ENCODE assay signal across 1 cellular context in the genomic region with DNA sequence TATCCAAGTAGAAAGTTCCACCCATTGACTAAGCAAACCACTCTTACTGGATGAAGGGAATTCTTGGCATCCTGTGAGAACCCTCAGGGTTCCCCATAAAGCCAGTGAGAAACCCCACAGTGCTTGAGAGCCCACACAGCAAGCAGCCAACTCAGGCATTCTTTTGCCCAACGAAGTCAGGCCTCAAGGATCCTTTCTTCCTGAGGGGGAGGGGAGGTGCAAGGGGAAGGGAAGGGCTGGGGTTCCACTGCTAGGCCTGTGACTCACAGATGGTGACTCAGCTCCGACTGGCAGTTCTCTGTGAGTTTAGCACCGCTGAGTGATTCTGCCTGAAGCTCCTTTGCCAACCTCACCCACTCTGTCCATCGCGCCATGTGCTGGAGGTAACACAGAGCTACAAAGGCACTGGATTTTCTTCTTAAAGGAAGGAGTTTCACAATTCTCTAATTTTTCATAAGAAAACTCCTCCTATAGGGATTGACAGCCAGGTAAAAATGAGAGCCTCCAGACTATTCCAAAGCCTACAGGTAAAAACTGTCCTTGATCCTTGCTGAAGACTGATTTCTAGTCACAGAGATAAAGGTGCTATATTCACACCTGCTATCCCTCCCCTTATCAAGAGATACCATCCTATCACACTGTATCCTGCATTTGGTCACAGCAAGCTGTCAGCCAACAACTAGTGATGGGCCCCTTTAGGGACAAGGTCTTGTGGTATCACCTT.
TF ChIP-seq lines count a peak whose summit lies in the region.

No MANE protein-coding gene starts in this region.

TF ChIP-seq in HepG2, 621 proteins besides CTCF, POLR2A, EP300 and RAD21 (continued from another document and continues in another):
- TF ChIP-seq, protein P1, sequence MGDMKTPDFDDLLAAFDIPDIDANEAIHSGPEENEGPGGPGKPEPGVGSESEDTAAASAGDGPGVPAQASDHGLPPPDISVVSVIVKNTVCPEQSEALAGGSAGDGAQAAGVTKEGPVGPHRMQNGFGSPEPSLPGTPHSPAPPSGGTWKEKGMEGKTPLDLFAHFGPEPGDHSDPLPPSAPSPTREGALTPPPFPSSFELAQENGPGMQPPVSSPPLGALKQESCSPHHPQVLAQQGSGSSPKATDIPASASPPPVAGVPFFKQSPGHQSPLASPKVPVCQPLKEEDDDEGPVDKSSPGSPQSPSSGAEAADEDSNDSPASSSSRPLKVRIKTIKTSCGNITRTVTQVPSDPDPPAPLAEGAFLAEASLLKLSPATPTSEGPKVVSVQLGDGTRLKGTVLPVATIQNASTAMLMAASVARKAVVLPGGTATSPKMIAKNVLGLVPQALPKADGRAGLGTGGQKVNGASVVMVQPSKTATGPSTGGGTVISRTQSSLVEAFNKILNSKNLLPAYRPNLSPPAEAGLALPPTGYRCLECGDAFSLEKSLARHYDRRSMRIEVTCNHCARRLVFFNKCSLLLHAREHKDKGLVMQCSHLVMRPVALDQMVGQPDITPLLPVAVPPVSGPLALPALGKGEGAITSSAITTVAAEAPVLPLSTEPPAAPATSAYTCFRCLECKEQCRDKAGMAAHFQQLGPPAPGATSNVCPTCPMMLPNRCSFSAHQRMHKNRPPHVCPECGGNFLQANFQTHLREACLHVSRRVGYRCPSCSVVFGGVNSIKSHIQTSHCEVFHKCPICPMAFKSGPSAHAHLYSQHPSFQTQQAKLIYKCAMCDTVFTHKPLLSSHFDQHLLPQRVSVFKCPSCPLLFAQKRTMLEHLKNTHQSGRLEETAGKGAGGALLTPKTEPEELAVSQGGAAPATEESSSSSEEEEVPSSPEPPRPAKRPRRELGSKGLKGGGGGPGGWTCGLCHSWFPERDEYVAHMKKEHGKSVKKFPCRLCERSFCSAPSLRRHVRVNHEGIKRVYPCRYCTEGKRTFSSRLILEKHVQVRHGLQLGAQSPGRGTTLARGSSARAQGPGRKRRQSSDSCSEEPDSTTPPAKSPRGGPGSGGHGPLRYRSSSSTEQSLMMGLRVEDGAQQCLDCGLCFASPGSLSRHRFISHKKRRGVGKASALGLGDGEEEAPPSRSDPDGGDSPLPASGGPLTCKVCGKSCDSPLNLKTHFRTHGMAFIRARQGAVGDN (CRISPR knock-in tag; IDR thresholded peaks at IDR 0.05), result peak; percentile 21; the same call in 1 of the 2 replicates
- TF ChIP-seq SIX1 (CRISPR knock-in tag; IDR thresholded peaks at IDR 0.05; ENCODE audit: borderline replicate concordance), result no peak
- TF ChIP-seq, protein P2, sequence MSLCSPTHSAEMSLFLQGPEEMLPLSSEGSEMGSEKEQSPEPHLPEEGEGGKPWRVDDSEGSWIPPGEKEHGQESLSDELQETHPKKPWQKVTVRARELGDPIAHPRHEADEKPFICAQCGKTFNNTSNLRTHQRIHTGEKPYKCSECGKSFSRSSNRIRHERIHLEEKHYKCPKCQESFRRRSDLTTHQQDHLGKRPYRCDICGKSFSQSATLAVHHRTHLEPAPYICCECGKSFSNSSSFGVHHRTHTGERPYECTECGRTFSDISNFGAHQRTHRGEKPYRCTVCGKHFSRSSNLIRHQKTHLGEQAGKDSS (CRISPR knock-in tag; IDR thresholded peaks at IDR 0.05; ENCODE audit: borderline replicate concordance, low read depth), result no peak
- no peak for TF ChIP-seq HNRNPK (IDR thresholded peaks at IDR 0.05; ENCODE audit: low read depth, low read length, poor library complexity, severe bottlenecking)
- TF ChIP-seq, protein P3, sequence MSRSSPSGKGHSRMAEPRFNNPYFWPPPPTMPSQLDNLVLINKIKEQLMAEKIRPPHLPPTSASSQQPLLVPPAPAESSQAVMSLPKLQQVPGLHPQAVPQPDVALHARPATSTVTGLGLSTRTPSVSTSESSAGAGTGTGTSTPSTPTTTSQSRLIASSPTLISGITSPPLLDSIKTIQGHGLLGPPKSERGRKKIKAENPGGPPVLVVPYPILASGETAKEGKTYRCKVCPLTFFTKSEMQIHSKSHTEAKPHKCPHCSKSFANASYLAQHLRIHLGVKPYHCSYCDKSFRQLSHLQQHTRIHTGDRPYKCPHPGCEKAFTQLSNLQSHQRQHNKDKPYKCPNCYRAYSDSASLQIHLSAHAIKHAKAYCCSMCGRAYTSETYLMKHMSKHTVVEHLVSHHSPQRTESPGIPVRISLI (CRISPR knock-in tag; IDR thresholded peaks at IDR 0.05; ENCODE audit: borderline replicate concordance), result no peak
- TF ChIP-seq ZNF232 (CRISPR knock-in tag; IDR thresholded peaks at IDR 0.05; ENCODE audit: borderline replicate concordance), result no peak
- TF ChIP-seq ZNF337 (CRISPR knock-in tag; IDR thresholded peaks at IDR 0.05; ENCODE audit: borderline replicate concordance, low read depth), result no peak
- TF ChIP-seq, protein P4, sequence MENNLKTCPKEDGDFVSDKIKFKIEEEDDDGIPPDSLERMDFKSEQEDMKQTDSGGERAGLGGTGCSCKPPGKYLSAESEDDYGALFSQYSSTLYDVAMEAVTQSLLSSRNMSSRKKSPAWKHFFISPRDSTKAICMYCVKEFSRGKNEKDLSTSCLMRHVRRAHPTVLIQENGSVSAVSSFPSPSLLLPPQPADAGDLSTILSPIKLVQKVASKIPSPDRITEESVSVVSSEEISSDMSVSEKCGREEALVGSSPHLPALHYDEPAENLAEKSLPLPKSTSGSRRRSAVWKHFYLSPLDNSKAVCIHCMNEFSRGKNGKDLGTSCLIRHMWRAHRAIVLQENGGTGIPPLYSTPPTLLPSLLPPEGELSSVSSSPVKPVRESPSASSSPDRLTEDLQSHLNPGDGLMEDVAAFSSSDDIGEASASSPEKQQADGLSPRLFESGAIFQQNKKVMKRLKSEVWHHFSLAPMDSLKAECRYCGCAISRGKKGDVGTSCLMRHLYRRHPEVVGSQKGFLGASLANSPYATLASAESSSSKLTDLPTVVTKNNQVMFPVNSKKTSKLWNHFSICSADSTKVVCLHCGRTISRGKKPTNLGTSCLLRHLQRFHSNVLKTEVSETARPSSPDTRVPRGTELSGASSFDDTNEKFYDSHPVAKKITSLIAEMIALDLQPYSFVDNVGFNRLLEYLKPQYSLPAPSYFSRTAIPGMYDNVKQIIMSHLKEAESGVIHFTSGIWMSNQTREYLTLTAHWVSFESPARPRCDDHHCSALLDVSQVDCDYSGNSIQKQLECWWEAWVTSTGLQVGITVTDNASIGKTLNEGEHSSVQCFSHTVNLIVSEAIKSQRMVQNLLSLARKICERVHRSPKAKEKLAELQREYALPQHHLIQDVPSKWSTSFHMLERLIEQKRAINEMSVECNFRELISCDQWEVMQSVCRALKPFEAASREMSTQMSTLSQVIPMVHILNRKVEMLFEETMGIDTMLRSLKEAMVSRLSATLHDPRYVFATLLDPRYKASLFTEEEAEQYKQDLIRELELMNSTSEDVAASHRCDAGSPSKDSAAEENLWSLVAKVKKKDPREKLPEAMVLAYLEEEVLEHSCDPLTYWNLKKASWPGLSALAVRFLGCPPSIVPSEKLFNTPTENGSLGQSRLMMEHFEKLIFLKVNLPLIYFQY (CRISPR knock-in tag; IDR thresholded peaks at IDR 0.05; ENCODE audit: borderline replicate concordance), result no peak
- no peak for TF ChIP-seq ZNF431 (CRISPR knock-in tag; IDR thresholded peaks at IDR 0.05; ENCODE audit: borderline replicate concordance, low read depth)
- TF ChIP-seq, protein P5, sequence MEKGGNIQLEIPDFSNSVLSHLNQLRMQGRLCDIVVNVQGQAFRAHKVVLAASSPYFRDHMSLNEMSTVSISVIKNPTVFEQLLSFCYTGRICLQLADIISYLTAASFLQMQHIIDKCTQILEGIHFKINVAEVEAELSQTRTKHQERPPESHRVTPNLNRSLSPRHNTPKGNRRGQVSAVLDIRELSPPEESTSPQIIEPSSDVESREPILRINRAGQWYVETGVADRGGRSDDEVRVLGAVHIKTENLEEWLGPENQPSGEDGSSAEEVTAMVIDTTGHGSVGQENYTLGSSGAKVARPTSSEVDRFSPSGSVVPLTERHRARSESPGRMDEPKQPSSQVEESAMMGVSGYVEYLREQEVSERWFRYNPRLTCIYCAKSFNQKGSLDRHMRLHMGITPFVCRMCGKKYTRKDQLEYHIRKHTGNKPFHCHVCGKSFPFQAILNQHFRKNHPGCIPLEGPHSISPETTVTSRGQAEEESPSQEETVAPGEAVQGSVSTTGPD (CRISPR knock-in tag; IDR thresholded peaks at IDR 0.05), result no peak
- TF ChIP-seq CREB1 (IDR thresholded peaks at IDR 0.05), result no peak
- no peak; the same call in 1 of the 2 replicates for TF ChIP-seq CREB1 (CRISPR knock-in tag; IDR thresholded peaks at IDR 0.05)
- no peak for TF ChIP-seq ZNF543 (CRISPR knock-in tag; IDR thresholded peaks at IDR 0.05)
- TF ChIP-seq ZNF792 (CRISPR knock-in tag; IDR thresholded peaks at IDR 0.05), result no peak
- TF ChIP-seq NKX3-1 (CRISPR knock-in tag; IDR thresholded peaks at IDR 0.05), result no peak
- TF ChIP-seq, protein P6, sequence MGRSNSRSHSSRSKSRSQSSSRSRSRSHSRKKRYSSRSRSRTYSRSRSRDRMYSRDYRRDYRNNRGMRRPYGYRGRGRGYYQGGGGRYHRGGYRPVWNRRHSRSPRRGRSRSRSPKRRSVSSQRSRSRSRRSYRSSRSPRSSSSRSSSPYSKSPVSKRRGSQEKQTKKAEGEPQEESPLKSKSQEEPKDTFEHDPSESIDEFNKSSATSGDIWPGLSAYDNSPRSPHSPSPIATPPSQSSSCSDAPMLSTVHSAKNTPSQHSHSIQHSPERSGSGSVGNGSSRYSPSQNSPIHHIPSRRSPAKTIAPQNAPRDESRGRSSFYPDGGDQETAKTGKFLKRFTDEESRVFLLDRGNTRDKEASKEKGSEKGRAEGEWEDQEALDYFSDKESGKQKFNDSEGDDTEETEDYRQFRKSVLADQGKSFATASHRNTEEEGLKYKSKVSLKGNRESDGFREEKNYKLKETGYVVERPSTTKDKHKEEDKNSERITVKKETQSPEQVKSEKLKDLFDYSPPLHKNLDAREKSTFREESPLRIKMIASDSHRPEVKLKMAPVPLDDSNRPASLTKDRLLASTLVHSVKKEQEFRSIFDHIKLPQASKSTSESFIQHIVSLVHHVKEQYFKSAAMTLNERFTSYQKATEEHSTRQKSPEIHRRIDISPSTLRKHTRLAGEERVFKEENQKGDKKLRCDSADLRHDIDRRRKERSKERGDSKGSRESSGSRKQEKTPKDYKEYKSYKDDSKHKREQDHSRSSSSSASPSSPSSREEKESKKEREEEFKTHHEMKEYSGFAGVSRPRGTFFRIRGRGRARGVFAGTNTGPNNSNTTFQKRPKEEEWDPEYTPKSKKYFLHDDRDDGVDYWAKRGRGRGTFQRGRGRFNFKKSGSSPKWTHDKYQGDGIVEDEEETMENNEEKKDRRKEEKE (IDR thresholded peaks at IDR 0.05), result no peak
- TF ChIP-seq FLYWCH1 (CRISPR knock-in tag; IDR thresholded peaks at IDR 0.05), result no peak
- no peak for TF ChIP-seq JARID2 (CRISPR knock-in tag; IDR thresholded peaks at IDR 0.05; ENCODE audit: insufficient replicate concordance)
- TF ChIP-seq, protein P7, sequence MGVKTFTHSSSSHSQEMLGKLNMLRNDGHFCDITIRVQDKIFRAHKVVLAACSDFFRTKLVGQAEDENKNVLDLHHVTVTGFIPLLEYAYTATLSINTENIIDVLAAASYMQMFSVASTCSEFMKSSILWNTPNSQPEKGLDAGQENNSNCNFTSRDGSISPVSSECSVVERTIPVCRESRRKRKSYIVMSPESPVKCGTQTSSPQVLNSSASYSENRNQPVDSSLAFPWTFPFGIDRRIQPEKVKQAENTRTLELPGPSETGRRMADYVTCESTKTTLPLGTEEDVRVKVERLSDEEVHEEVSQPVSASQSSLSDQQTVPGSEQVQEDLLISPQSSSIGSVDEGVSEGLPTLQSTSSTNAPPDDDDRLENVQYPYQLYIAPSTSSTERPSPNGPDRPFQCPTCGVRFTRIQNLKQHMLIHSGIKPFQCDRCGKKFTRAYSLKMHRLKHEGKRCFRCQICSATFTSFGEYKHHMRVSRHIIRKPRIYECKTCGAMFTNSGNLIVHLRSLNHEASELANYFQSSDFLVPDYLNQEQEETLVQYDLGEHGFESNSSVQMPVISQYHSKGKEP (CRISPR knock-in tag; IDR thresholded peaks at IDR 0.05), result no peak
- no peak for TF ChIP-seq AGO2 (optimal IDR thresholded peaks at IDR 0.05; ENCODE audit: low read depth, low read length)
- TF ChIP-seq ZNF550 (CRISPR knock-in tag; IDR thresholded peaks at IDR 0.05; ENCODE audit: borderline replicate concordance), result no peak
- TF ChIP-seq ZNF432 (CRISPR knock-in tag; IDR thresholded peaks at IDR 0.05; ENCODE audit: borderline replicate concordance), result no peak
- TF ChIP-seq, protein P8, sequence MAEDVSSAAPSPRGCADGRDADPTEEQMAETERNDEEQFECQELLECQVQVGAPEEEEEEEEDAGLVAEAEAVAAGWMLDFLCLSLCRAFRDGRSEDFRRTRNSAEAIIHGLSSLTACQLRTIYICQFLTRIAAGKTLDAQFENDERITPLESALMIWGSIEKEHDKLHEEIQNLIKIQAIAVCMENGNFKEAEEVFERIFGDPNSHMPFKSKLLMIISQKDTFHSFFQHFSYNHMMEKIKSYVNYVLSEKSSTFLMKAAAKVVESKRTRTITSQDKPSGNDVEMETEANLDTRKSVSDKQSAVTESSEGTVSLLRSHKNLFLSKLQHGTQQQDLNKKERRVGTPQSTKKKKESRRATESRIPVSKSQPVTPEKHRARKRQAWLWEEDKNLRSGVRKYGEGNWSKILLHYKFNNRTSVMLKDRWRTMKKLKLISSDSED (CRISPR knock-in tag; IDR thresholded peaks at IDR 0.05), result no peak
- TF ChIP-seq, protein P9, sequence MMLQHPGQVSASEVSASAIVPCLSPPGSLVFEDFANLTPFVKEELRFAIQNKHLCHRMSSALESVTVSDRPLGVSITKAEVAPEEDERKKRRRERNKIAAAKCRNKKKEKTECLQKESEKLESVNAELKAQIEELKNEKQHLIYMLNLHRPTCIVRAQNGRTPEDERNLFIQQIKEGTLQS (CRISPR knock-in tag; IDR thresholded peaks at IDR 0.05), result peak; percentile 73
- no peak for TF ChIP-seq PHB2 (IDR thresholded peaks at IDR 0.05; ENCODE audit: partially characterized antibody)
- TF ChIP-seq, protein P10, sequence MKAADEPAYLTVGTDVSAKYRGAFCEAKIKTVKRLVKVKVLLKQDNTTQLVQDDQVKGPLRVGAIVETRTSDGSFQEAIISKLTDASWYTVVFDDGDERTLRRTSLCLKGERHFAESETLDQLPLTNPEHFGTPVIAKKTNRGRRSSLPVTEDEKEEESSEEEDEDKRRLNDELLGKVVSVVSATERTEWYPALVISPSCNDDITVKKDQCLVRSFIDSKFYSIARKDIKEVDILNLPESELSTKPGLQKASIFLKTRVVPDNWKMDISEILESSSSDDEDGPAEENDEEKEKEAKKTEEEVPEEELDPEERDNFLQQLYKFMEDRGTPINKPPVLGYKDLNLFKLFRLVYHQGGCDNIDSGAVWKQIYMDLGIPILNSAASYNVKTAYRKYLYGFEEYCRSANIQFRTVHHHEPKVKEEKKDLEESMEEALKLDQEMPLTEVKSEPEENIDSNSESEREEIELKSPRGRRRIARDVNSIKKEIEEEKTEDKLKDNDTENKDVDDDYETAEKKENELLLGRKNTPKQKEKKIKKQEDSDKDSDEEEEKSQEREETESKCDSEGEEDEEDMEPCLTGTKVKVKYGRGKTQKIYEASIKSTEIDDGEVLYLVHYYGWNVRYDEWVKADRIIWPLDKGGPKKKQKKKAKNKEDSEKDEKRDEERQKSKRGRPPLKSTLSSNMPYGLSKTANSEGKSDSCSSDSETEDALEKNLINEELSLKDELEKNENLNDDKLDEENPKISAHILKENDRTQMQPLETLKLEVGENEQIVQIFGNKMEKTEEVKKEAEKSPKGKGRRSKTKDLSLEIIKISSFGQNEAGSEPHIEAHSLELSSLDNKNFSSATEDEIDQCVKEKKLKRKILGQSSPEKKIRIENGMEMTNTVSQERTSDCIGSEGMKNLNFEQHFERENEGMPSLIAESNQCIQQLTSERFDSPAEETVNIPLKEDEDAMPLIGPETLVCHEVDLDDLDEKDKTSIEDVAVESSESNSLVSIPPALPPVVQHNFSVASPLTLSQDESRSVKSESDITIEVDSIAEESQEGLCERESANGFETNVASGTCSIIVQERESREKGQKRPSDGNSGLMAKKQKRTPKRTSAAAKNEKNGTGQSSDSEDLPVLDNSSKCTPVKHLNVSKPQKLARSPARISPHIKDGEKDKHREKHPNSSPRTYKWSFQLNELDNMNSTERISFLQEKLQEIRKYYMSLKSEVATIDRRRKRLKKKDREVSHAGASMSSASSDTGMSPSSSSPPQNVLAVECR (CRISPR knock-in tag; IDR thresholded peaks at IDR 0.05; ENCODE audit: borderline replicate concordance), result 0 out of 2 replicates have a peak, but pooled peaks have one; percentile 15
- TF ChIP-seq MED8 (CRISPR knock-in tag; IDR thresholded peaks at IDR 0.05; ENCODE audit: insufficient replicate concordance), result no peak
- TF ChIP-seq ZNF17 (CRISPR knock-in tag; IDR thresholded peaks at IDR 0.05), result no peak
